Comparison of ENCODE assay signal across 1 cellular context in the genomic region with DNA sequence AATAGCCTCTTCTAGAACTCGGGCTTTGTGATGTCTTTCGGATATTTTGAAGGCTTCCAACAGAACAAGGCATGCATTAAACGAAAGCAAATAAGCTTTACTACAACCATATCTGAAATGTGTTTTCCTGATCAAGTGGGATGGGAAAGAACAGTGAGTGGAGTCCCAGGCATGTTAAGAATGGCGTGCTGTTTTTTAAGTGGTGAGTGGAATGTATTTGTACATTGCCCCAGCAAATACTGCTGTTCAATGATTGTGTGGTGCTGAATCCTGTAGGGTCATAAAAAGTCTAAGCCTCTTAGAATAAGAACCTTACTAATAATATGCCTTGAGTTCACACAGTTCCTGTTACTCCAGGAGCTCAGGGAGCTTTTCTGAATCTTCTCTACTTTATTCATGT.
TF ChIP-seq lines count a peak whose summit lies in the region.

No MANE protein-coding gene starts in this region.

TF ChIP-seq in HepG2, 621 proteins besides CTCF, POLR2A, EP300 and RAD21 (continued from another document):
- TF ChIP-seq, protein P1, sequence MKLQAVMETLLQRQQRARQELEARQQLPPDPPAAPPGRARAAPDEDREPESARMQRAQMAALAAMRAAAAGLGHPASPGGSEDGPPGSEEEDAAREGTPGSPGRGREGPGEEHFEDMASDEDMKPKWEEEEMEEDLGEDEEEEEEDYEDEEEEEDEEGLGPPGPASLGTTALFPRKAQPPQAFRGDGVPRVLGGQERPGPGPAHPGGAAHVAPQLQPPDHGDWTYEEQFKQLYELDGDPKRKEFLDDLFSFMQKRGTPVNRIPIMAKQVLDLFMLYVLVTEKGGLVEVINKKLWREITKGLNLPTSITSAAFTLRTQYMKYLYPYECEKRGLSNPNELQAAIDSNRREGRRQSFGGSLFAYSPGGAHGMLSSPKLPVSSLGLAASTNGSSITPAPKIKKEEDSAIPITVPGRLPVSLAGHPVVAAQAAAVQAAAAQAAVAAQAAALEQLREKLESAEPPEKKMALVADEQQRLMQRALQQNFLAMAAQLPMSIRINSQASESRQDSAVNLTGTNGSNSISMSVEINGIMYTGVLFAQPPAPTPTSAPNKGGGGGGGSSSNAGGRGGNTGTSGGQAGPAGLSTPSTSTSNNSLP (IDR thresholded peaks at IDR 0.05; ENCODE audit: low read depth, low read length), result peak; percentile 15; the same call in 1 of the 2 replicates
- TF ChIP-seq NCOA1 (CRISPR knock-in tag; IDR thresholded peaks at IDR 0.05) (no peak), SAP130 (CRISPR knock-in tag; IDR thresholded peaks at IDR 0.05; ENCODE audit: low read depth) (0 out of 2 replicates have a peak, but pooled peaks have one; percentile 11), ZNF746 (CRISPR knock-in tag; IDR thresholded peaks at IDR 0.05) (no peak), NFE2 (CRISPR knock-in tag; IDR thresholded peaks at IDR 0.05) (no peak), MIER2 (CRISPR knock-in tag; IDR thresholded peaks at IDR 0.05) (peak; percentile 92)
- TF ChIP-seq, protein P2, sequence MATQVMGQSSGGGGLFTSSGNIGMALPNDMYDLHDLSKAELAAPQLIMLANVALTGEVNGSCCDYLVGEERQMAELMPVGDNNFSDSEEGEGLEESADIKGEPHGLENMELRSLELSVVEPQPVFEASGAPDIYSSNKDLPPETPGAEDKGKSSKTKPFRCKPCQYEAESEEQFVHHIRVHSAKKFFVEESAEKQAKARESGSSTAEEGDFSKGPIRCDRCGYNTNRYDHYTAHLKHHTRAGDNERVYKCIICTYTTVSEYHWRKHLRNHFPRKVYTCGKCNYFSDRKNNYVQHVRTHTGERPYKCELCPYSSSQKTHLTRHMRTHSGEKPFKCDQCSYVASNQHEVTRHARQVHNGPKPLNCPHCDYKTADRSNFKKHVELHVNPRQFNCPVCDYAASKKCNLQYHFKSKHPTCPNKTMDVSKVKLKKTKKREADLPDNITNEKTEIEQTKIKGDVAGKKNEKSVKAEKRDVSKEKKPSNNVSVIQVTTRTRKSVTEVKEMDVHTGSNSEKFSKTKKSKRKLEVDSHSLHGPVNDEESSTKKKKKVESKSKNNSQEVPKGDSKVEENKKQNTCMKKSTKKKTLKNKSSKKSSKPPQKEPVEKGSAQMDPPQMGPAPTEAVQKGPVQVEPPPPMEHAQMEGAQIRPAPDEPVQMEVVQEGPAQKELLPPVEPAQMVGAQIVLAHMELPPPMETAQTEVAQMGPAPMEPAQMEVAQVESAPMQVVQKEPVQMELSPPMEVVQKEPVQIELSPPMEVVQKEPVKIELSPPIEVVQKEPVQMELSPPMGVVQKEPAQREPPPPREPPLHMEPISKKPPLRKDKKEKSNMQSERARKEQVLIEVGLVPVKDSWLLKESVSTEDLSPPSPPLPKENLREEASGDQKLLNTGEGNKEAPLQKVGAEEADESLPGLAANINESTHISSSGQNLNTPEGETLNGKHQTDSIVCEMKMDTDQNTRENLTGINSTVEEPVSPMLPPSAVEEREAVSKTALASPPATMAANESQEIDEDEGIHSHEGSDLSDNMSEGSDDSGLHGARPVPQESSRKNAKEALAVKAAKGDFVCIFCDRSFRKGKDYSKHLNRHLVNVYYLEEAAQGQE (IDR thresholded peaks at IDR 0.05; ENCODE audit: borderline replicate concordance in 1 of 2, low read depth in 1 of 2, low read length in 2 of 2), result peak in 1 of 2 experiments; percentile 91; a peak in 3 of 4 replicates
TF ChIP-seq in HepG2: peak in this region for 5.
